Comparison of ENCODE assay signal across 25 cellular contexts in the genomic region with DNA sequence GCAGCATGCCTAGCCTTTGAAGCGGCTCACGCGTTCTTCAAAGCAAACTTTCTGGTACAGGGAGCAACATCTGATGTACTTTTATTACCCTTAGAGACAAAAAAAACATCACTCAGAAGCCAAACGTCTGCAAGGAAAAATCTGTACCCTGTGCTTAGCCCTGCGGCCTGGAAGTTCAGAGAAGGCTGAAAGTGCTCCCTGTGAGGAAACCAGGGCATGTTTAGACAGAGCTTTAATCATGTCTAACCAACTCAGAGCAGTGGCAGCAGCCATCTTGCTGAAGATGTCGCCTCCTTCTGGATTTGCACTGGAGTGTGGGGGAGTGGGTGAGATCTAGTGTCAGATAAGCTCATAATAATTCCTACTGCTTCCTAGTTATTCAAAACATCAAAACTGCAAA.
A peak's percentile ranks its signal among the peaks of the same experiment; 100 is the strongest.
DNase-seq lines count a peak whose midpoint lies in the region; ATAC-seq and TF ChIP-seq lines count a peak whose summit lies in the region.
"Had no signal": no experiment of that assay in that cellular context is flagged by ENCODE, and none has a peak within 500 bp of the region (broad histone marks: within the 10 kb centered on the region; RNA-seq: fewer than 3 reads in every experiment).

No MANE protein-coding gene starts in this region.

- DNase-seq in GM23338 (ENCODE audit: low spot score) (no peak), RWPE1 (ENCODE audit: low spot score) (no peak), epithelial cell of esophagus (ENCODE audit: low read depth) (peak; percentile 75), osteoblast (ENCODE audit: insufficient read length, low spot score, missing footprints) (no peak), MV-4-11 (lab: John Stamatoyannopoulos, UW) (no peak), EL (no peak)
- DNase-seq: activated CD8-positive, alpha-beta T cell treated with anti-CD3 and anti-CD28 coated beads, Interleukin-2, amount 10 ng/mL, durations not matched to agents 7 days and 5 days; activated naive CD4-positive, alpha-beta T cell; DMS53; foreskin melanocyte; Kasumi-1; lower lobe of right lung; NCI-H2081; NCI-H446 treated with DMSO at 0.1 percent for 48 hours; spleen; stimulated activated CD4-positive, alpha-beta T cell treated with anti-CD3 and anti-CD28 coated beads, Interleukin-4, amount 100 ng/mL, for 24 hours; T-helper 9 cell; tibial artery had no signal

- H3K27ac ChIP-seq in GM23338 (ENCODE audit: low read depth) (no peak overlapping the region), RWPE1 (peak overlapping the region; percentile 46), osteoblast (ENCODE audit: low read depth, low read length) (no peak overlapping the region)
- H3K27ac ChIP-seq: hepatocyte, lower lobe of right lung, neutrophil, spleen, tibial artery had no signal

- H3K4me3 ChIP-seq in GM23338: no peak overlapping the region
- H3K4me3 ChIP-seq in epithelial cell of esophagus (ENCODE audit: low read length): no peak overlapping the region
- no peak overlapping the region for H3K4me3 ChIP-seq in osteoblast (ENCODE audit: insufficient read depth, low read length)
- H3K4me3 ChIP-seq: hepatocyte, lower lobe of right lung, spleen, tibial artery had no signal

- H3K9me3 ChIP-seq in osteoblast (ENCODE audit: low read depth, low read length): no peaks in the 10 kb centered on the region
- H3K9me3 ChIP-seq: lower lobe of right lung, neutrophil, spleen, tibial artery had no signal

- POLR2A ChIA-PET in RWPE1 (lab: Yijun Ruan, JAX; ENCODE audit: low non-redundant PET): no interaction called here

- TF ChIP-seq CTCF in GM23338 (conservative IDR thresholded peaks at IDR 0.05; ENCODE audit: low read depth in 2 of 2) (peak; percentile 18 to 63; a peak in 2 of 4 replicates), RWPE1 (conservative IDR thresholded peaks at IDR 0.05; ENCODE audit: low read depth) (no peak), epithelial cell of esophagus (IDR thresholded peaks at IDR 0.05; ENCODE audit: insufficient read depth, low read depth, low read length, missing control alignments) (peak; percentile 18), osteoblast (IDR thresholded peaks at IDR 0.05; ENCODE audit: extremely low read depth, low read depth, low read length) (no peak)

- H3K79me2 ChIP-seq in GM23338 (replicated peaks; ENCODE audit: insufficient read depth) (no peaks in the 10 kb centered on the region), osteoblast (ENCODE audit: insufficient read depth, low read length) (no peaks in the 10 kb centered on the region)
- H3K79me2 ChIP-seq: hepatocyte had no signal

- CTCF ChIA-PET in RWPE1 (lab: Yijun Ruan, JAX): interaction anchor here (0.5 kb wide), 1 partner anchor 681 kb away, joined by 3 read pairs; no protein-coding TSS in a partner anchor

- no peaks in the 10 kb centered on the region for H3K4me1 ChIP-seq in GM23338 (ENCODE audit: insufficient read depth)
- H3K4me1 ChIP-seq in osteoblast (ENCODE audit: insufficient read depth, low read length): peaks cover 14% of the 10 kb centered on the region
- H3K4me1 ChIP-seq: lower lobe of right lung had no signal

- no peaks in the 10 kb centered on the region for H3K27me3 ChIP-seq in GM23338 (ENCODE audit: insufficient read depth)
- no peaks in the 10 kb centered on the region for H3K27me3 ChIP-seq in osteoblast (ENCODE audit: insufficient read depth, low read length)
- H3K27me3 ChIP-seq: hepatocyte, tibial artery had no signal

- no peaks in the 10 kb centered on the region for H3K36me3 Mint-ChIP-seq in GM23338 (ENCODE audit: low read depth)

- no peaks in the 10 kb centered on the region for H3K27me3 Mint-ChIP-seq in GM23338 (ENCODE audit: insufficient read depth, low read depth, poor library complexity)

- H2AFZ ChIP-seq in GM23338 (peak overlapping the region; percentile 91; the same call in 1 of the 2 replicates), osteoblast (ENCODE audit: low read length) (peak overlapping the region; percentile 61)
- H2AFZ ChIP-seq: hepatocyte had no signal

- no peaks in the 10 kb centered on the region for H3K9me2 ChIP-seq in GM23338 (ENCODE audit: insufficient read depth)

- no peaks in the 10 kb centered on the region for H3F3A ChIP-seq in GM23338 (replicated peaks; ENCODE audit: low read depth)

- no peak overlapping the region for H3K27ac Mint-ChIP-seq in GM23338
- H3K27ac Mint-ChIP-seq: activated CD8-positive, alpha-beta T cell treated with anti-CD3 and anti-CD28 coated beads, Interleukin-2, amount 10 ng/mL, durations not matched to agents 7 days and 5 days; stimulated activated naive CD8-positive, alpha-beta T cell treated with anti-CD3 and anti-CD28 coated beads, Interleukin-15, Interleukin-2, amounts not matched to agents 100 ng/mL and 50 ng/mL, for 24 hours had no signal

- H3K4me2 ChIP-seq in GM23338 (no peak overlapping the region), osteoblast (ENCODE audit: insufficient read depth, low read length) (no peak overlapping the region)
- H3K4me2 ChIP-seq: hepatocyte had no signal

- H4K20me1 ChIP-seq in GM23338 (replicated peaks; ENCODE audit: insufficient read depth): no peaks in the 10 kb centered on the region
- H4K20me1 ChIP-seq in osteoblast (ENCODE audit: insufficient read depth, low read length): no peaks in the 10 kb centered on the region

- H3K4me1 Mint-ChIP-seq in GM23338: no peaks in the 10 kb centered on the region

- H3K36me3 ChIP-seq in GM23338 (ENCODE audit: insufficient read depth) (no peaks in the 10 kb centered on the region), osteoblast (ENCODE audit: insufficient read depth, low read length) (no peaks in the 10 kb centered on the region)
- H3K36me3 ChIP-seq: lower lobe of right lung, neutrophil, spleen, tibial artery had no signal

- H3K4me3 Mint-ChIP-seq in GM23338: no peak overlapping the region
- H3K4me3 Mint-ChIP-seq: activated CD8-positive, alpha-beta T cell treated with anti-CD3 and anti-CD28 coated beads, Interleukin-2, amount 10 ng/mL, durations not matched to agents 7 days and 5 days; stimulated activated naive CD8-positive, alpha-beta T cell treated with anti-CD3 and anti-CD28 coated beads, Interleukin-15, Interleukin-2, amounts not matched to agents 100 ng/mL and 50 ng/mL, for 24 hours had no signal

- peak; percentile 39; the same call in 1 of the 3 replicates for ATAC-seq in GM23338
- ATAC-seq in GM18519 (IDR thresholded peaks at IDR 0.05; ENCODE audit: low FRiP score, unreplicated experiment): no peak
- no peak for ATAC-seq in HG03175 (IDR thresholded peaks at IDR 0.05; ENCODE audit: unreplicated experiment)
- ATAC-seq: activated CD4-positive, CD25-positive, alpha-beta regulatory T cell treated with anti-CD3 and anti-CD28 coated beads, Interleukin-2, amount 50 U/mL, for 24 hours; activated CD8-positive, alpha-beta T cell treated with anti-CD3 and anti-CD28 coated beads, Interleukin-2, amount 10 ng/mL, durations not matched to agents 7 days and 5 days; lower lobe of right lung; SK-N-SH treated with all-trans-retinoic acid at 6 μM for 48 hours had no signal

- H3K9me3 Mint-ChIP-seq in GM23338: no peaks in the 10 kb centered on the region
- H3K9me3 Mint-ChIP-seq: stimulated activated naive CD8-positive, alpha-beta T cell treated with anti-CD3 and anti-CD28 coated beads, Interleukin-15, Interleukin-2, amounts not matched to agents 100 ng/mL and 50 ng/mL, for 24 hours had no signal

TF ChIP-seq in GM23338, 12 proteins besides CTCF, POLR2A, EP300 and RAD21 (continues in another document):
- TF ChIP-seq CREB1 (CRISPR knock-in tag; IDR thresholded peaks at IDR 0.05; ENCODE audit: low read depth) (no peak), ZNF331 (CRISPR knock-in tag; IDR thresholded peaks at IDR 0.05; ENCODE audit: low read depth) (no peak), POLR2AphosphoS5 (IDR thresholded peaks at IDR 0.05; ENCODE audit: low read depth) (no peak), ZNF114 (CRISPR knock-in tag; IDR thresholded peaks at IDR 0.05) (no peak), STAT1 (IDR thresholded peaks at IDR 0.05; ENCODE audit: unreplicated experiment) (no peak), EZH2phosphoT487 (IDR thresholded peaks at IDR 0.05; ENCODE audit: unreplicated experiment) (no peak)
- TF ChIP-seq, protein P1, sequence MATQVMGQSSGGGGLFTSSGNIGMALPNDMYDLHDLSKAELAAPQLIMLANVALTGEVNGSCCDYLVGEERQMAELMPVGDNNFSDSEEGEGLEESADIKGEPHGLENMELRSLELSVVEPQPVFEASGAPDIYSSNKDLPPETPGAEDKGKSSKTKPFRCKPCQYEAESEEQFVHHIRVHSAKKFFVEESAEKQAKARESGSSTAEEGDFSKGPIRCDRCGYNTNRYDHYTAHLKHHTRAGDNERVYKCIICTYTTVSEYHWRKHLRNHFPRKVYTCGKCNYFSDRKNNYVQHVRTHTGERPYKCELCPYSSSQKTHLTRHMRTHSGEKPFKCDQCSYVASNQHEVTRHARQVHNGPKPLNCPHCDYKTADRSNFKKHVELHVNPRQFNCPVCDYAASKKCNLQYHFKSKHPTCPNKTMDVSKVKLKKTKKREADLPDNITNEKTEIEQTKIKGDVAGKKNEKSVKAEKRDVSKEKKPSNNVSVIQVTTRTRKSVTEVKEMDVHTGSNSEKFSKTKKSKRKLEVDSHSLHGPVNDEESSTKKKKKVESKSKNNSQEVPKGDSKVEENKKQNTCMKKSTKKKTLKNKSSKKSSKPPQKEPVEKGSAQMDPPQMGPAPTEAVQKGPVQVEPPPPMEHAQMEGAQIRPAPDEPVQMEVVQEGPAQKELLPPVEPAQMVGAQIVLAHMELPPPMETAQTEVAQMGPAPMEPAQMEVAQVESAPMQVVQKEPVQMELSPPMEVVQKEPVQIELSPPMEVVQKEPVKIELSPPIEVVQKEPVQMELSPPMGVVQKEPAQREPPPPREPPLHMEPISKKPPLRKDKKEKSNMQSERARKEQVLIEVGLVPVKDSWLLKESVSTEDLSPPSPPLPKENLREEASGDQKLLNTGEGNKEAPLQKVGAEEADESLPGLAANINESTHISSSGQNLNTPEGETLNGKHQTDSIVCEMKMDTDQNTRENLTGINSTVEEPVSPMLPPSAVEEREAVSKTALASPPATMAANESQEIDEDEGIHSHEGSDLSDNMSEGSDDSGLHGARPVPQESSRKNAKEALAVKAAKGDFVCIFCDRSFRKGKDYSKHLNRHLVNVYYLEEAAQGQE (IDR thresholded peaks at IDR 0.05; ENCODE audit: unreplicated experiment): no peak

Comparison
In these comparisons a context has a peak if more than half of its experiments do, and no peak if none do; other contexts are left out.
1. CTCF ChIP-seq: peak in GM23338 (2 of 2) and epithelial cell of esophagus (single experiment); none in RWPE1 (single experiment) and osteoblast (single experiment).